ENCODE assay signal across 12 cellular contexts in genomic region chr17:77478899-77479298, GRCh38.
DNase-seq lines count a peak whose midpoint lies in the region; ATAC-seq and TF ChIP-seq lines count a peak whose summit lies in the region.
"Had no signal": no experiment of that assay in that cellular context is flagged by ENCODE, and none has a peak within 500 bp of the region (broad histone marks: within the 10 kb centered on the region; RNA-seq: fewer than 3 reads in every experiment).

No MANE protein-coding gene starts in this region.

- peak overlapping the region; percentile 82 for H4K91ac ChIP-seq in mesenchymal stem cell (ENCODE audit: low read length)

- no peak overlapping the region for H3K4me3 ChIP-seq in right cardiac atrium (ENCODE audit: low read length)
- no peak overlapping the region for H3K4me3 ChIP-seq in right atrium auricular region
- no peak overlapping the region for H3K4me3 ChIP-seq in mesenchymal stem cell (ENCODE audit: insufficient read depth in 1 of 2, low read depth in 1 of 2, low read length in 2 of 2)
- no peak overlapping the region for H3K4me3 ChIP-seq in uterus
- H3K4me3 ChIP-seq: ovary had no signal

- H3K4me2 ChIP-seq in mesenchymal stem cell (ENCODE audit: low read length, poor library complexity, severe bottlenecking) = no peak overlapping the region

- H2BK120ac ChIP-seq in mesenchymal stem cell (ENCODE audit: low read depth, low read length) = peak overlapping the region; percentile 90

- H3K23ac ChIP-seq in mesenchymal stem cell (ENCODE audit: low read length in 2 of 2) = no peak overlapping the region

- intact Hi-C loops in right cardiac atrium (cut with DNase I) (no loop called here), uterus (cut with DNase I; ENCODE audit: low total_unique reads) (no loop called here)

- H3K14ac ChIP-seq in mesenchymal stem cell (ENCODE audit: low read length in 2 of 2) = peak overlapping the region in 1 of 2 experiments; percentile 90

- peaks cover 62% of the 10 kb centered on the region for H3K36me3 Mint-ChIP-seq in activated T-helper 17 cell treated with anti-CD3 and anti-CD28 coated beads, Interleukin-2, amount 50 U/mL, for 72 hours (ENCODE audit: low read depth)

- H4K8ac ChIP-seq in mesenchymal stem cell (ENCODE audit: low read length) = peak overlapping the region; percentile 87

- H3K27ac ChIP-seq in right cardiac atrium (ENCODE audit: low read length) (no peak overlapping the region), right atrium auricular region (no peak overlapping the region), mesenchymal stem cell (ENCODE audit: low read length, poor library complexity, severe bottlenecking) (peak overlapping the region; percentile 18), uterus (peak overlapping the region; percentile 82 to 93)
- H3K27ac ChIP-seq: C4-2B, ovary had no signal

- H3K27ac Mint-ChIP-seq in activated T-helper 17 cell treated with anti-CD3 and anti-CD28 coated beads, Interleukin-2, amount 50 U/mL, for 72 hours = peak overlapping the region; percentile 41

- H3K4me1 ChIP-seq in right cardiac atrium (ENCODE audit: control insufficient read depth, insufficient read depth, low read length) = peaks cover 29% of the 10 kb centered on the region
- H3K4me1 ChIP-seq in right atrium auricular region = peaks cover 0 to 47% of the 10 kb centered on the region in 2 donors
- H3K4me1 ChIP-seq in mesenchymal stem cell (ENCODE audit: control insufficient read depth, insufficient read depth, low read depth, low read length) = peaks cover 72% of the 10 kb centered on the region
- H3K4me1 ChIP-seq in uterus = peaks cover 23 to 63% of the 10 kb centered on the region in 2 donors

- H3K4me1 Mint-ChIP-seq in activated T-helper 17 cell treated with anti-CD3 and anti-CD28 coated beads, Interleukin-2, amount 50 U/mL, for 72 hours = peaks cover 42% of the 10 kb centered on the region

- H2AFZ ChIP-seq in mesenchymal stem cell (ENCODE audit: low read depth, low read length) = no peak overlapping the region

- H3K79me1 ChIP-seq in mesenchymal stem cell (replicated peaks; ENCODE audit: low read length, poor library complexity, severe bottlenecking) = peaks cover 21% of the 10 kb centered on the region

- H3K18ac ChIP-seq in mesenchymal stem cell (ENCODE audit: low read depth in 1 of 2, low read length in 2 of 2) = peak overlapping the region; percentile 91 to 95

- H3K27me3 ChIP-seq in right cardiac atrium (ENCODE audit: control insufficient read depth, insufficient read depth) = no peaks in the 10 kb centered on the region
- no peaks in the 10 kb centered on the region for H3K27me3 ChIP-seq in right atrium auricular region
- H3K27me3 ChIP-seq in mesenchymal stem cell (ENCODE audit: control insufficient read depth in 1 of 2, insufficient read depth in 1 of 2, low read length in 2 of 2) = no peaks in the 10 kb centered on the region
- H3K27me3 ChIP-seq in uterus = no peaks in the 10 kb centered on the region
- H3K27me3 ChIP-seq: ovary had no signal

- TF ChIP-seq POLR2A in uterus (IDR thresholded peaks at IDR 0.05) = no peak

- TF ChIP-seq CTCF in right atrium auricular region (IDR thresholded peaks at IDR 0.05) = no peak
- no peak for TF ChIP-seq CTCF in uterus (IDR thresholded peaks at IDR 0.05)

- H3K4me3 Mint-ChIP-seq in activated T-helper 17 cell treated with anti-CD3 and anti-CD28 coated beads, Interleukin-2, amount 50 U/mL, for 72 hours = no peak overlapping the region

- H3K9me3 ChIP-seq in right cardiac atrium (ENCODE audit: control insufficient read depth, low read length) = no peaks in the 10 kb centered on the region
- H3K9me3 ChIP-seq in right atrium auricular region = no peaks in the 10 kb centered on the region
- H3K9me3 ChIP-seq in mesenchymal stem cell (ENCODE audit: control insufficient read depth, low read length) = no peaks in the 10 kb centered on the region
- H3K9me3 ChIP-seq in uterus = no peaks in the 10 kb centered on the region
- H3K9me3 ChIP-seq: ovary had no signal

- DNase-seq in right cardiac atrium (peak in 2 of 3 donors; percentile 11 to 43), right atrium auricular region (ENCODE audit: low spot score) (no peak), mesenchymal stem cell (peak; percentile 54), uterus (peak; percentile 64 to 72), NCI-H1436 treated with DMSO at 0.1 percent for 48 hours (lab: John Stamatoyannopoulos, UW) (no peak), Ammon's horn (ENCODE audit: low spot score) (no peak)
- no peak for DNase-seq in effector CD4-positive, alpha-beta T cell
- DNase-seq: immature natural killer cell, NCI-H2107 had no signal

- no peak overlapping the region for H2BK15ac ChIP-seq in mesenchymal stem cell (ENCODE audit: low read depth, poor library complexity, severe bottlenecking)

- no peak for ATAC-seq in right cardiac atrium
- ATAC-seq in activated T-helper 17 cell treated with anti-CD3 and anti-CD28 coated beads, Interleukin-2, amount 50 U/mL, for 72 hours (replicated peaks) = no peak

- peak overlapping the region; percentile 79 to 98 for H3K4ac ChIP-seq in mesenchymal stem cell (ENCODE audit: low read depth in 1 of 2, low read length in 2 of 2)

- no peaks in the 10 kb centered on the region for H3K9me3 Mint-ChIP-seq in activated T-helper 17 cell treated with anti-CD3 and anti-CD28 coated beads, Interleukin-2, amount 50 U/mL, for 72 hours
- H3K9me3 Mint-ChIP-seq: immature natural killer cell had no signal

- peak overlapping the region; percentile 46 to 72 for H2BK12ac ChIP-seq in mesenchymal stem cell (ENCODE audit: low read length in 2 of 2)

- H3K36me3 ChIP-seq in right atrium auricular region = peaks cover 19% of the 10 kb centered on the region
- peaks cover 22 to 37% of the 10 kb centered on the region in 2 experiments for H3K36me3 ChIP-seq in mesenchymal stem cell (ENCODE audit: control insufficient read depth in 1 of 2, insufficient read depth in 2 of 2, low read depth in 1 of 2, low read length in 2 of 2)
- no peaks in the 10 kb centered on the region for H3K36me3 ChIP-seq in uterus
- H3K36me3 ChIP-seq: ovary had no signal

- no peaks in the 10 kb centered on the region for H3K27me3 Mint-ChIP-seq in activated T-helper 17 cell treated with anti-CD3 and anti-CD28 coated beads, Interleukin-2, amount 50 U/mL, for 72 hours

- no peak overlapping the region for H3K9ac ChIP-seq in mesenchymal stem cell (ENCODE audit: low read length)

- H2BK5ac ChIP-seq in mesenchymal stem cell (ENCODE audit: low read depth, low read length, poor library complexity, severe bottlenecking) = no peak overlapping the region

- H2AK5ac ChIP-seq in mesenchymal stem cell (ENCODE audit: low read length, severe bottlenecking) = peak overlapping the region; percentile 53

- WGBS in right cardiac atrium = 93% methylated on average over 11 of the region's 11 CpGs
- WGBS in mesenchymal stem cell = 74% methylated on average over 11 of the region's 11 CpGs

Comparison
In these comparisons a context has a peak if more than half of its experiments do, and no peak if none do; other contexts are left out.
1. DNase-seq: peak in right cardiac atrium (2 of 3), mesenchymal stem cell (single experiment) and uterus (2 of 2); none in right atrium auricular region (single experiment), NCI-H1436 treated with DMSO at 0.1 percent for 48 hours (single experiment), Ammon's horn (single experiment) and effector CD4-positive, alpha-beta T cell (single experiment).
2. H3K27ac ChIP-seq: peak in mesenchymal stem cell (single experiment) and uterus (2 of 2); none in right cardiac atrium (single experiment) and right atrium auricular region (0 of 2).